Comparison of ENCODE assay signal across 1 cellular context in the genomic region with DNA sequence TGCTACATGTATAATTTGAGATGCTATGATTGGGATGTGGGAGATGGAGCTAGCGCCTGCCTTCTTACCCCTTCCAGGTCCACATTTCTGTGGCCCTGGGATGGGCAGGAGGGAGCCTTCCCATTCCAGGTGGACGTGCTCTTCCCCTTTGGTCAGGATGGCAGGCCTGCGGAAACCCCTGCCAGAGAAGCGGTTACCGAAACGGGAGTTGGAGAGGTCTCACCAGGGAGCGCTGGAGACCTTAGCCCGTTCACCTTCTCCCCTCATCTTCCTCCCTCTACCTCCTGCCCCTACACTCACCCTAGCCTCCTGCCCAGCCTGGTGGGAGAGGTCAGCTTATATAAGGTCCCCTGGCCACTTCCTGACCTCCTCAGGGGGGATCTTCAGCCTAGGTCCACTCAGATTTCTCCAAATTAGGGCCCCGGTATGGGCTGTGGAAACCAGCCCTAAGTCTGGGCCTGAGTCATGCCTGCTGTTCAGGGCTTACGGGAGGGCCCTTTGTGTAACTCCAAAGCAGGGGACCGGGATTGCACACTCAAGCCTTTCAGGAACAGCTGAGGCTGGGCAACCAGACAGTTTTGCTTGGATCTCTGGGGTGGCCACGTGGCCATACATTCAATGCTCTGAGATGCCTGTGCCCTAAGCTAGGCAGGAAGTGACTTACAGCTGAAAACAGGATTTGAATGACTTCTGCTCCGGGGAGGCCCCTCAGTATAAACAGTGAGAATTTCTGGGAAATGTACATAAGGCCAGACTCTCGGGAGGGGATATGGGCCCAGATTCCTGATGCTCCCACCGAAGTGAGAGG.
TF ChIP-seq lines count a peak whose summit lies in the region.

No MANE protein-coding gene starts in this region.

TF ChIP-seq in HepG2, 621 proteins besides CTCF, POLR2A, EP300 and RAD21 (continued from another document and continues in another):
- no peak for TF ChIP-seq AKNA (CRISPR knock-in tag; IDR thresholded peaks at IDR 0.05; ENCODE audit: borderline replicate concordance)
- TF ChIP-seq ZBTB3 (CRISPR knock-in tag; IDR thresholded peaks at IDR 0.05; ENCODE audit: borderline replicate concordance, low read depth) = 0 out of 2 replicates have a peak, but pooled peaks have one; percentile 34
- no peak for TF ChIP-seq SETDB1 (CRISPR knock-in tag; IDR thresholded peaks at IDR 0.05; ENCODE audit: borderline replicate concordance)
- TF ChIP-seq ZSCAN9 (CRISPR knock-in tag; IDR thresholded peaks at IDR 0.05; ENCODE audit: borderline replicate concordance) = peak; percentile 78; the same call in 1 of the 2 replicates
- TF ChIP-seq GATAD1 (CRISPR knock-in tag; IDR thresholded peaks at IDR 0.05) = peak; percentile 45; the same call in 1 of the 2 replicates
- no peak for TF ChIP-seq ZMAT5 (CRISPR knock-in tag; IDR thresholded peaks at IDR 0.05; ENCODE audit: borderline replicate concordance, low read depth)
- peak; percentile 58 for TF ChIP-seq ZNF644 (CRISPR knock-in tag; IDR thresholded peaks at IDR 0.05; ENCODE audit: low read depth)
- TF ChIP-seq KMT2A (CRISPR knock-in tag; IDR thresholded peaks at IDR 0.05) = no peak
- no peak for TF ChIP-seq MXD1 (CRISPR knock-in tag; IDR thresholded peaks at IDR 0.05)
- TF ChIP-seq POLR2AphosphoS5 (IDR thresholded peaks at IDR 0.05; ENCODE audit: low read depth, low read length) = no peak
- TF ChIP-seq PHF21A (CRISPR knock-in tag; IDR thresholded peaks at IDR 0.05) = peak; percentile 76
- no peak for TF ChIP-seq HCFC1 (IDR thresholded peaks at IDR 0.05; ENCODE audit: low read depth, low read length)
- TF ChIP-seq SNAPC2 (CRISPR knock-in tag; IDR thresholded peaks at IDR 0.05) = no peak; the same call in 1 of the 2 replicates
- peak; percentile 61 for TF ChIP-seq ZNF768 (CRISPR knock-in tag; IDR thresholded peaks at IDR 0.05)
- peak; percentile 89 for TF ChIP-seq GATAD2A (CRISPR knock-in tag; IDR thresholded peaks at IDR 0.05)
- TF ChIP-seq ZNF629 (CRISPR knock-in tag; conservative IDR thresholded peaks at IDR 0.05) = no peak; the same call in 1 of the 2 replicates
- peak; percentile 81 for TF ChIP-seq HDAC1 (CRISPR knock-in tag; IDR thresholded peaks at IDR 0.05)
- TF ChIP-seq HNF4A (CRISPR knock-in tag; IDR thresholded peaks at IDR 0.05) = peak; percentile 62
- TF ChIP-seq, protein P1, sequence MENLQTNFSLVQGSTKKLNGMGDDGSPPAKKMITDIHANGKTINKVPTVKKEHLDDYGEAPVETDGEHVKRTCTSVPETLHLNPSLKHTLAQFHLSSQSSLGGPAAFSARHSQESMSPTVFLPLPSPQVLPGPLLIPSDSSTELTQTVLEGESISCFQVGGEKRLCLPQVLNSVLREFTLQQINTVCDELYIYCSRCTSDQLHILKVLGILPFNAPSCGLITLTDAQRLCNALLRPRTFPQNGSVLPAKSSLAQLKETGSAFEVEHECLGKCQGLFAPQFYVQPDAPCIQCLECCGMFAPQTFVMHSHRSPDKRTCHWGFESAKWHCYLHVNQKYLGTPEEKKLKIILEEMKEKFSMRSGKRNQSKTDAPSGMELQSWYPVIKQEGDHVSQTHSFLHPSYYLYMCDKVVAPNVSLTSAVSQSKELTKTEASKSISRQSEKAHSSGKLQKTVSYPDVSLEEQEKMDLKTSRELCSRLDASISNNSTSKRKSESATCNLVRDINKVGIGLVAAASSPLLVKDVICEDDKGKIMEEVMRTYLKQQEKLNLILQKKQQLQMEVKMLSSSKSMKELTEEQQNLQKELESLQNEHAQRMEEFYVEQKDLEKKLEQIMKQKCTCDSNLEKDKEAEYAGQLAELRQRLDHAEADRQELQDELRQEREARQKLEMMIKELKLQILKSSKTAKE (CRISPR knock-in tag; IDR thresholded peaks at IDR 0.05; ENCODE audit: borderline replicate concordance) = peak; percentile 47; the same call in 1 of the 2 replicates
- no peak for TF ChIP-seq SOX6 (IDR thresholded peaks at IDR 0.05)
- peak; percentile 70; the same call in 1 of the 2 replicates for TF ChIP-seq SOX6 (CRISPR knock-in tag; IDR thresholded peaks at IDR 0.05)
- TF ChIP-seq YEATS2 (CRISPR knock-in tag; IDR thresholded peaks at IDR 0.05; ENCODE audit: borderline replicate concordance) = no peak; the same call in 1 of the 2 replicates
- peak; percentile 32; the same call in 1 of the 2 replicates for TF ChIP-seq ESRRA (CRISPR knock-in tag; IDR thresholded peaks at IDR 0.05; ENCODE audit: low read depth)
- no peak for TF ChIP-seq RBAK (CRISPR knock-in tag; IDR thresholded peaks at IDR 0.05)
- TF ChIP-seq ZNF564 (CRISPR knock-in tag; IDR thresholded peaks at IDR 0.05) = 0 out of 2 replicates have a peak, but pooled peaks have one; percentile 12
- TF ChIP-seq ZNF639 (CRISPR knock-in tag; conservative IDR thresholded peaks at IDR 0.05) = peak; percentile 42; the same call in 1 of the 2 replicates
- no peak for TF ChIP-seq ZNF75D (CRISPR knock-in tag; IDR thresholded peaks at IDR 0.05; ENCODE audit: borderline replicate concordance)
- no peak for TF ChIP-seq NR3C1 (CRISPR knock-in tag; IDR thresholded peaks at IDR 0.05)
- TF ChIP-seq MTA3 (CRISPR knock-in tag; IDR thresholded peaks at IDR 0.05) = no peak
- no peak for TF ChIP-seq ZNF30 (CRISPR knock-in tag; IDR thresholded peaks at IDR 0.05)
- TF ChIP-seq SIX4 (CRISPR knock-in tag; IDR thresholded peaks at IDR 0.05) = peak; percentile 71
- no peak for TF ChIP-seq IKZF1 (IDR thresholded peaks at IDR 0.05)
- TF ChIP-seq MEIS1 (CRISPR knock-in tag; IDR thresholded peaks at IDR 0.05; ENCODE audit: borderline replicate concordance) = no peak
- TF ChIP-seq ZNF839 (CRISPR knock-in tag; IDR thresholded peaks at IDR 0.05; ENCODE audit: borderline replicate concordance) = no peak
- TF ChIP-seq, protein P2, sequence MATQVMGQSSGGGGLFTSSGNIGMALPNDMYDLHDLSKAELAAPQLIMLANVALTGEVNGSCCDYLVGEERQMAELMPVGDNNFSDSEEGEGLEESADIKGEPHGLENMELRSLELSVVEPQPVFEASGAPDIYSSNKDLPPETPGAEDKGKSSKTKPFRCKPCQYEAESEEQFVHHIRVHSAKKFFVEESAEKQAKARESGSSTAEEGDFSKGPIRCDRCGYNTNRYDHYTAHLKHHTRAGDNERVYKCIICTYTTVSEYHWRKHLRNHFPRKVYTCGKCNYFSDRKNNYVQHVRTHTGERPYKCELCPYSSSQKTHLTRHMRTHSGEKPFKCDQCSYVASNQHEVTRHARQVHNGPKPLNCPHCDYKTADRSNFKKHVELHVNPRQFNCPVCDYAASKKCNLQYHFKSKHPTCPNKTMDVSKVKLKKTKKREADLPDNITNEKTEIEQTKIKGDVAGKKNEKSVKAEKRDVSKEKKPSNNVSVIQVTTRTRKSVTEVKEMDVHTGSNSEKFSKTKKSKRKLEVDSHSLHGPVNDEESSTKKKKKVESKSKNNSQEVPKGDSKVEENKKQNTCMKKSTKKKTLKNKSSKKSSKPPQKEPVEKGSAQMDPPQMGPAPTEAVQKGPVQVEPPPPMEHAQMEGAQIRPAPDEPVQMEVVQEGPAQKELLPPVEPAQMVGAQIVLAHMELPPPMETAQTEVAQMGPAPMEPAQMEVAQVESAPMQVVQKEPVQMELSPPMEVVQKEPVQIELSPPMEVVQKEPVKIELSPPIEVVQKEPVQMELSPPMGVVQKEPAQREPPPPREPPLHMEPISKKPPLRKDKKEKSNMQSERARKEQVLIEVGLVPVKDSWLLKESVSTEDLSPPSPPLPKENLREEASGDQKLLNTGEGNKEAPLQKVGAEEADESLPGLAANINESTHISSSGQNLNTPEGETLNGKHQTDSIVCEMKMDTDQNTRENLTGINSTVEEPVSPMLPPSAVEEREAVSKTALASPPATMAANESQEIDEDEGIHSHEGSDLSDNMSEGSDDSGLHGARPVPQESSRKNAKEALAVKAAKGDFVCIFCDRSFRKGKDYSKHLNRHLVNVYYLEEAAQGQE (IDR thresholded peaks at IDR 0.05; ENCODE audit: borderline replicate concordance in 1 of 2, low read depth in 1 of 2, low read length in 2 of 2) = peak in 1 of 2 experiments; percentile 39; a peak in 1 of 4 replicates
- TF ChIP-seq MEF2D (CRISPR knock-in tag; IDR thresholded peaks at IDR 0.05) = peak; percentile 39; the same call in 1 of the 2 replicates
- TF ChIP-seq STAG1 (CRISPR knock-in tag; IDR thresholded peaks at IDR 0.05) = peak; percentile 33; the same call in 1 of the 2 replicates
- TF ChIP-seq ELK4 (CRISPR knock-in tag; IDR thresholded peaks at IDR 0.05; ENCODE audit: borderline replicate concordance) = no peak
- no peak for TF ChIP-seq PAF1 (CRISPR knock-in tag; IDR thresholded peaks at IDR 0.05)
- TF ChIP-seq RFXAP (CRISPR knock-in tag; IDR thresholded peaks at IDR 0.05; ENCODE audit: borderline replicate concordance) = no peak
- TF ChIP-seq, protein P3, sequence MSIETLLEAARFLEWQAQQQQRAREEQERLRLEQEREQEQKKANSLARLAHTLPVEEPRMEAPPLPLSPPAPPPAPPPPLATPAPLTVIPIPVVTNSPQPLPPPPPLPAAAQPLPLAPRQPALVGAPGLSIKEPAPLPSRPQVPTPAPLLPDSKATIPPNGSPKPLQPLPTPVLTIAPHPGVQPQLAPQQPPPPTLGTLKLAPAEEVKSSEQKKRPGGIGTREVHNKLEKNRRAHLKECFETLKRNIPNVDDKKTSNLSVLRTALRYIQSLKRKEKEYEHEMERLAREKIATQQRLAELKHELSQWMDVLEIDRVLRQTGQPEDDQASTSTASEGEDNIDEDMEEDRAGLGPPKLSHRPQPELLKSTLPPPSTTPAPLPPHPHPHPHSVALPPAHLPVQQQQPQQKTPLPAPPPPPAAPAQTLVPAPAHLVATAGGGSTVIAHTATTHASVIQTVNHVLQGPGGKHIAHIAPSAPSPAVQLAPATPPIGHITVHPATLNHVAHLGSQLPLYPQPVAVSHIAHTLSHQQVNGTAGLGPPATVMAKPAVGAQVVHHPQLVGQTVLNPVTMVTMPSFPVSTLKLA (IDR thresholded peaks at IDR 0.05) = no peak
- TF ChIP-seq ZNF331 (CRISPR knock-in tag; IDR thresholded peaks at IDR 0.05) = peak; percentile 38; the same call in 1 of the 2 replicates
- TF ChIP-seq ARNTL (CRISPR knock-in tag; IDR thresholded peaks at IDR 0.05) = peak; percentile 49; the same call in 1 of the 2 replicates
- no peak for TF ChIP-seq REXO4 (CRISPR knock-in tag; IDR thresholded peaks at IDR 0.05; ENCODE audit: borderline replicate concordance)
